ENCODE assay signal across 14 cellular contexts in the genomic region with DNA sequence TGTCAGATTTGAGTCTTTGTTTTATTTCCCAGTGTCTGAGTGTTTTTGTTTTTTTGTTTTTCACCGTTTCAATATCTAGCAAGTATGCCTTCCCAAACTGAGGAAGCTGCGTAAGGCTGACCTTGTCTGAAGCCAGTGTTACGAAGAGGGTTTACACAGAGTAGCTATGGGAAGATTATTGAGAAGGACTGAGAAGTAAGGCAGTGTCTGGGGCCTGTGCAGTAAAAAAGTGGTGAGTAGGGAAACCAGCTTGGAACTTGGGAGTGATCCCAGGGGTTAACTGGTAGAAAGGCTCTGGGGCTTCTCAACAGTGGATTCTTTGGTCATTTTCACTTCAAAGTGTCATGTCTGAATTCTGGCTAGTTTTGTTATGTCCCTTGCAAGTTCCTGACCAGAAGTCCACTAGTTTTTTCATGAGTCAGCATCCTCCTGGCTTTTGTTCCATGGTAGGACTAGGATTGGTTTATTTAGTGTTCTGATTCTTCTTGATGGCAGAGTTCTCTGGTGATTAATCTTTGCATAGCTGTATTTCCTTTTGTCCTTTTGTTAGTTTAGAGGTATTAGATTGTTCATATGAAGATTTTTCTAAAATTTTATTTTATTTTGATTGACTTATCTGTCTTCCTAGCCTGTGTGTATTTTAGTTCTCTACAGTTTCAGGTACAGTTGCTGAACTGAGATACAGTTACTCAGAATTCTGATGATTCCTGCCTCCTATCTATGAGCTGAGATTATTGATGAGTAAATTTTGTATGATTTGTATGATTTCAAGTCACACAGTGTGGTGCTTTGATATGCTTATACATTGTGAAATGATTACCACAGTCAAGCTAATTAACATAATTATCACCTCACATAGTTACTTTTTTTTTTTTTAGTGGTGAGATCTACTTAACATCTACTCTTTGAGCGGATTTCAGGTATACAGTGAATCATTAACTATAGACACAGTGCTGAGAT. TPM values are rescaled to one million over a fixed set of nuclear protein-coding genes. Genes with fewer than 3 reads are reported as not detected.
A peak's percentile ranks its signal among the peaks of the same experiment; 100 is the strongest.
DNase-seq lines count a peak whose midpoint lies in the region; ATAC-seq and TF ChIP-seq lines count a peak whose summit lies in the region.
"Had no signal": no experiment of that assay in that cellular context is flagged by ENCODE, and none has a peak within 500 bp of the region (broad histone marks: within the 10 kb centered on the region; RNA-seq: fewer than 3 reads in every experiment).

No MANE protein-coding gene starts in this region.

- H3K4me3 Mint-ChIP-seq in stimulated activated naive CD8-positive, alpha-beta T cell treated with anti-CD3 and anti-CD28 coated beads, Interleukin-15, Interleukin-2, amounts not matched to agents 100 ng/mL and 50 ng/mL, for 24 hours = no peak overlapping the region
- H3K4me3 Mint-ChIP-seq in activated T-helper 17 cell treated with anti-CD3 and anti-CD28 coated beads, Interleukin-2, amount 50 U/mL, for 72 hours = peak overlapping the region; percentile 48
- H3K4me3 Mint-ChIP-seq: mesothelial cell of epicardium had no signal

- no peak for DNase-seq in stimulated activated naive CD8-positive, alpha-beta T cell treated with anti-CD3 and anti-CD28 coated beads, Interleukin-15, Interleukin-2, amounts not matched to agents 100 U/mL and 50 U/mL, for 24 hours
- DNase-seq in foreskin keratinocyte (peak in 1 of 2 donors; percentile 42), iPS-NIHi7 (ENCODE audit: extremely low spot score) (no peak), NCI-H1436 (lab: John Stamatoyannopoulos, UW) (no peak), DMS 273 (lab: John Stamatoyannopoulos, UW; ENCODE audit: unreplicated experiment) (no peak)
- DNase-seq: BE2C, NCI-H1930, SIG-M5 had no signal

- peak overlapping the region; percentile 83 for H3K27ac Mint-ChIP-seq in stimulated activated naive CD8-positive, alpha-beta T cell treated with anti-CD3 and anti-CD28 coated beads, Interleukin-15, Interleukin-2, amounts not matched to agents 100 ng/mL and 50 ng/mL, for 24 hours
- H3K27ac Mint-ChIP-seq in activated T-helper 17 cell treated with anti-CD3 and anti-CD28 coated beads, Interleukin-2, amount 50 U/mL, for 72 hours = peak overlapping the region; percentile 90
- H3K27ac Mint-ChIP-seq: mesothelial cell of epicardium had no signal

- ATAC-seq in stimulated activated naive CD8-positive, alpha-beta T cell treated with anti-CD3 and anti-CD28 coated beads, Interleukin-15, Interleukin-2, amounts not matched to agents 100 U/mL and 50 U/mL, for 24 hours = no peak
- ATAC-seq in activated T-helper 17 cell treated with anti-CD3 and anti-CD28 coated beads, Interleukin-2, amount 50 U/mL, for 72 hours (replicated peaks) = peak; percentile 51
- no peak for ATAC-seq in foreskin keratinocyte
- ATAC-seq in GM21390 (IDR thresholded peaks at IDR 0.05; ENCODE audit: unreplicated experiment) = no peak

- no peaks in the 10 kb centered on the region for H3K27me3 Mint-ChIP-seq in stimulated activated naive CD8-positive, alpha-beta T cell treated with anti-CD3 and anti-CD28 coated beads, Interleukin-15, Interleukin-2, amounts not matched to agents 100 ng/mL and 50 ng/mL, for 24 hours
- H3K27me3 Mint-ChIP-seq in activated T-helper 17 cell treated with anti-CD3 and anti-CD28 coated beads, Interleukin-2, amount 50 U/mL, for 72 hours = no peaks in the 10 kb centered on the region

- H3K27ac ChIP-seq in foreskin keratinocyte = peak overlapping the region; percentile 35
- H3K27ac ChIP-seq: esophagus muscularis mucosa, VCaP had no signal

- H3K4me1 ChIP-seq in foreskin keratinocyte = peaks cover 19% of the 10 kb centered on the region
- H3K4me1 ChIP-seq: BE2C, esophagus muscularis mucosa had no signal

- peaks cover 93% of the 10 kb centered on the region for H3K36me3 Mint-ChIP-seq in stimulated activated naive CD8-positive, alpha-beta T cell treated with anti-CD3 and anti-CD28 coated beads, Interleukin-15, Interleukin-2, amounts not matched to agents 100 ng/mL and 50 ng/mL, for 24 hours (ENCODE audit: low read depth)
- peaks cover 100% of the 10 kb centered on the region for H3K36me3 Mint-ChIP-seq in activated T-helper 17 cell treated with anti-CD3 and anti-CD28 coated beads, Interleukin-2, amount 50 U/mL, for 72 hours (ENCODE audit: low read depth)

- peaks cover 41% of the 10 kb centered on the region for H3K4me1 Mint-ChIP-seq in stimulated activated naive CD8-positive, alpha-beta T cell treated with anti-CD3 and anti-CD28 coated beads, Interleukin-15, Interleukin-2, amounts not matched to agents 100 ng/mL and 50 ng/mL, for 24 hours (ENCODE audit: low read depth)
- peaks cover 42% of the 10 kb centered on the region for H3K4me1 Mint-ChIP-seq in activated T-helper 17 cell treated with anti-CD3 and anti-CD28 coated beads, Interleukin-2, amount 50 U/mL, for 72 hours
- H3K4me1 Mint-ChIP-seq: mesothelial cell of epicardium had no signal

- no peaks in the 10 kb centered on the region for H3K9me3 Mint-ChIP-seq in stimulated activated naive CD8-positive, alpha-beta T cell treated with anti-CD3 and anti-CD28 coated beads, Interleukin-15, Interleukin-2, amounts not matched to agents 100 ng/mL and 50 ng/mL, for 24 hours
- H3K9me3 Mint-ChIP-seq in activated T-helper 17 cell treated with anti-CD3 and anti-CD28 coated beads, Interleukin-2, amount 50 U/mL, for 72 hours = no peaks in the 10 kb centered on the region
- H3K9me3 Mint-ChIP-seq: mesothelial cell of epicardium had no signal

- no peak for TF ChIP-seq CTCF in foreskin keratinocyte (conservative IDR thresholded peaks at IDR 0.05)

- no peaks in the 10 kb centered on the region for H3K27me3 ChIP-seq in foreskin keratinocyte
- H3K27me3 ChIP-seq: BE2C, esophagus muscularis mucosa had no signal

RNA-seq across cellular contexts. Expression of gene GARS1, which starts 19.0 kb away (rescaled TPM):
- total RNA-seq in activated T-helper 17 cell treated with anti-CD3 and anti-CD28 coated beads, Interleukin-2, amount 50 U/mL, for 72 hours = 100 to 1,000 TPM; 152 to 222 TPM
- total RNA-seq in foreskin keratinocyte = 223 and 308 TPM in 2 replicates
- 237 and 318 TPM in 2 replicates for polyA plus RNA-seq in foreskin keratinocyte
